In the genomic region with DNA sequence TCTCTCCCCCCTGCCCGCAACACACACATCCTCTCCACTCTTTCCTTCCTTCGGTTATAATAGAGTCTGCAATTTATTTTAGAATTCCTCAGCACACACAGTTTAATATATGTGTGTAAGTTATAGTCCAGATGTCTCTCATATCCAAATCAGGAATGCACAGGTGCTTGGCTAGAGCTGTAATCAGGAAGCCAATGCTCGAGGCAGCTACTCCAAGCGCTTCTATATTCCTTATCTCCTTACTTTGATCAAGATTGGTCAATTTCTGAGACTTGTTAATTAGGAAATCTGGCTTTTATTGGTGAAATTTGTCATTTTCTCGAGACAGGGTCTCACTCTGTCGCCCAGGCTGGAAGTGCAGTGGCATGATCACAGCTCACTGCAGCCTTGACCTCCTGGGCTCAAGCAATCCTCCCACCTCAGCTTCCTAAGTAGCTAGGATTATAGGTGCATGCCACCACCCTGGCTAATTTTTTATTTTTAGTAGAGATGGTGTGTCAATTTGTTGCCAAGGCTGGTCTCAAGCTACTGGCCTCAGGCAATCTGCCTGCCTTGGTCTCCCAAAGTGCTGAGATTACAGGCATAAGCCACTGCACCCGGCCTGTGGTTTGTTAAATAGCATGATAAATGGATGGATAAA, we compare ENCODE assay signal across 8 cellular contexts. TPM values are rescaled to one million over a fixed set of nuclear protein-coding genes. Genes with fewer than 3 reads are reported as not detected.
DNase-seq lines count a peak whose midpoint lies in the region; ATAC-seq and TF ChIP-seq lines count a peak whose summit lies in the region.

No MANE protein-coding gene starts in this region.

- H3K9me3 ChIP-seq in thymus (ENCODE audit: control insufficient read depth) (no peaks in the 10 kb centered on the region), Peyer's patch (no peaks in the 10 kb centered on the region)

- no peak for TF ChIP-seq POLR2A in Peyer's patch (IDR thresholded peaks at IDR 0.05)

- ATAC-seq in left lobe of liver = peak; percentile 3

- no peaks in the 10 kb centered on the region for H3K27me3 Mint-ChIP-seq in activated naive CD4-positive, alpha-beta T cell treated with anti-CD3 and anti-CD28 coated beads for 36 hours (ENCODE audit: low read depth)
- H3K27me3 Mint-ChIP-seq in activated T-helper 2 cell treated with anti-CD3 and anti-CD28 coated beads, Interferon-gamma antibody, Interleukin-2, Interleukin-4, amounts not matched to agents 10 μg/mL and 5 μg/mL and 100 μg/mL, durations not matched to agents 14 hours and 24 hours and 36 hours (ENCODE audit: low read depth) = no peaks in the 10 kb centered on the region

- peak overlapping the region; percentile 63 for H3K4me3 Mint-ChIP-seq in activated naive CD4-positive, alpha-beta T cell treated with anti-CD3 and anti-CD28 coated beads for 36 hours
- peak overlapping the region; percentile 52 for H3K4me3 Mint-ChIP-seq in activated T-helper 2 cell treated with anti-CD3 and anti-CD28 coated beads, Interferon-gamma antibody, Interleukin-2, Interleukin-4, amounts not matched to agents 10 μg/mL and 5 μg/mL and 100 μg/mL, durations not matched to agents 14 hours and 24 hours and 36 hours (ENCODE audit: low read depth)

- peaks cover 14% of the 10 kb centered on the region for H3K4me1 Mint-ChIP-seq in activated naive CD4-positive, alpha-beta T cell treated with anti-CD3 and anti-CD28 coated beads for 36 hours (ENCODE audit: low read depth)
- peaks cover 25% of the 10 kb centered on the region for H3K4me1 Mint-ChIP-seq in activated T-helper 2 cell treated with anti-CD3 and anti-CD28 coated beads, Interferon-gamma antibody, Interleukin-2, Interleukin-4, amounts not matched to agents 10 μg/mL and 5 μg/mL and 100 μg/mL, durations not matched to agents 14 hours and 24 hours and 36 hours (ENCODE audit: low read depth)

- peak overlapping the region; percentile 60 for H3K27ac Mint-ChIP-seq in activated naive CD4-positive, alpha-beta T cell treated with anti-CD3 and anti-CD28 coated beads for 36 hours
- peak overlapping the region; percentile 61 for H3K27ac Mint-ChIP-seq in activated T-helper 2 cell treated with anti-CD3 and anti-CD28 coated beads, Interferon-gamma antibody, Interleukin-2, Interleukin-4, amounts not matched to agents 10 μg/mL and 5 μg/mL and 100 μg/mL, durations not matched to agents 14 hours and 24 hours and 36 hours

- peaks cover 3% of the 10 kb centered on the region for H3K36me3 Mint-ChIP-seq in activated naive CD4-positive, alpha-beta T cell treated with anti-CD3 and anti-CD28 coated beads for 36 hours (ENCODE audit: low read depth)
- peaks cover 16% of the 10 kb centered on the region for H3K36me3 Mint-ChIP-seq in activated T-helper 2 cell treated with anti-CD3 and anti-CD28 coated beads, Interferon-gamma antibody, Interleukin-2, Interleukin-4, amounts not matched to agents 10 μg/mL and 5 μg/mL and 100 μg/mL, durations not matched to agents 14 hours and 24 hours and 36 hours (ENCODE audit: low read depth)

- no peaks in the 10 kb centered on the region for H3K27me3 ChIP-seq in thymus (ENCODE audit: control insufficient read depth, insufficient read depth)
- H3K27me3 ChIP-seq in Peyer's patch = no peaks in the 10 kb centered on the region

- peaks cover 9% of the 10 kb centered on the region for H3K4me1 ChIP-seq in thymus (ENCODE audit: control insufficient read depth, insufficient read depth, low read length)
- peaks cover 0 to 7% (median 0%) of the 10 kb centered on the region in 4 donors for H3K4me1 ChIP-seq in Peyer's patch

- no peak for TF ChIP-seq CTCF in Peyer's patch (IDR thresholded peaks at IDR 0.05)

- DNase-seq in activated naive CD4-positive, alpha-beta T cell treated with anti-CD3 and anti-CD28 coated beads for 36 hours = no peak
- DNase-seq in activated naive CD4-positive, alpha-beta T cell (lab: John Stamatoyannopoulos, UW) = no peak
- no peak for DNase-seq in activated T-helper 2 cell treated with anti-CD3 and anti-CD28 coated beads, Interferon-gamma antibody, Interleukin-2, Interleukin-4, amounts not matched to agents 10 μg/mL and 5 μg/mL and 100 μg/mL, durations not matched to agents 14 hours and 24 hours and 36 hours (ENCODE audit: low spot score)
- no peak for DNase-seq in left lobe of liver (ENCODE audit: low spot score)
- DNase-seq in stimulated activated CD4-positive, alpha-beta T cell treated with anti-CD3 and anti-CD28 coated beads, Interleukin-1b, Interleukin-23, amount 100 ng/mL, for 48 hours = no peak
- no peak for DNase-seq in GDM1 (lab: John Stamatoyannopoulos, UW)
- no peak for DNase-seq in Peyer's patch

- WGBS in thymus = 65% methylated on average over 7 of the region's 7 CpGs

- no peak overlapping the region for H3K27ac ChIP-seq in thymus (ENCODE audit: low read depth)
- no peak overlapping the region for H3K27ac ChIP-seq in Peyer's patch

- CTCF ChIA-PET in activated naive CD4-positive, alpha-beta T cell treated with anti-CD3 and anti-CD28 coated beads for 36 hours (lab: Charles Lee) = interaction anchor here (0.5 to 7.9 kb wide), 44 partner anchors 9 to 250 kb away, joined by 3 to 136 read pairs (median 4); a partner anchor contains a TSS

- H3K4me3 ChIP-seq in thymus (ENCODE audit: low read length) (peak overlapping the region; percentile 14), Peyer's patch (peak overlapping the region in 2 of 4 donors; percentile 4 to 24)

- H3K9me3 Mint-ChIP-seq in activated naive CD4-positive, alpha-beta T cell treated with anti-CD3 and anti-CD28 coated beads for 36 hours = no peaks in the 10 kb centered on the region
- H3K9me3 Mint-ChIP-seq in activated T-helper 2 cell treated with anti-CD3 and anti-CD28 coated beads, Interferon-gamma antibody, Interleukin-2, Interleukin-4, amounts not matched to agents 10 μg/mL and 5 μg/mL and 100 μg/mL, durations not matched to agents 14 hours and 24 hours and 36 hours = peaks cover 11% of the 10 kb centered on the region

- intact Hi-C loops in activated naive CD4-positive, alpha-beta T cell treated with anti-CD3 and anti-CD28 coated beads for 36 hours (cut with micrococcal nuclease) = loop anchor here (1.0 to 5.0 kb wide), 8 partner anchors 27 to 318 kb away; a partner anchor contains a TSS
- intact Hi-C loops in activated T-helper 2 cell treated with anti-CD3 and anti-CD28 coated beads, Interferon-gamma antibody, Interleukin-2, Interleukin-4, amounts not matched to agents 10 μg/mL and 5 μg/mL and 100 μg/mL, durations not matched to agents 14 hours and 24 hours and 36 hours (cut with micrococcal nuclease) = loop anchor here (1.0 to 2.0 kb wide), 3 partner anchors 27 to 135 kb away; a partner anchor contains a TSS

- H3K36me3 ChIP-seq in thymus (ENCODE audit: control insufficient read depth, insufficient read depth) = no peaks in the 10 kb centered on the region
- H3K36me3 ChIP-seq in Peyer's patch = no peaks in the 10 kb centered on the region

RNA-seq across cellular contexts. Expression of a gene that starts 27.7 kb away (rescaled TPM):
- total RNA-seq in activated naive CD4-positive, alpha-beta T cell treated with anti-CD3 and anti-CD28 coated beads for 36 hours = 1,000 to 10,000 TPM; 1,793 to 1,819 TPM
- 1,185 and 1,195 TPM in 2 replicates for total RNA-seq in activated T-helper 2 cell treated with anti-CD3 and anti-CD28 coated beads, Interferon-gamma antibody, Interleukin-2, Interleukin-4, amounts not matched to agents 10 μg/mL and 5 μg/mL and 100 μg/mL, durations not matched to agents 14 hours and 24 hours and 36 hours
- total RNA-seq in left lobe of liver (252 TPM), Peyer's patch (1,000 to 10,000 TPM in 1 of 4 donors, 100 to 1,000 TPM in 3; 530 to 1,560 (median 801) TPM)
- polyA plus RNA-seq in thymus = 2,759 TPM
